Comparison of ENCODE assay signal across 8 cellular contexts in the genomic region with DNA sequence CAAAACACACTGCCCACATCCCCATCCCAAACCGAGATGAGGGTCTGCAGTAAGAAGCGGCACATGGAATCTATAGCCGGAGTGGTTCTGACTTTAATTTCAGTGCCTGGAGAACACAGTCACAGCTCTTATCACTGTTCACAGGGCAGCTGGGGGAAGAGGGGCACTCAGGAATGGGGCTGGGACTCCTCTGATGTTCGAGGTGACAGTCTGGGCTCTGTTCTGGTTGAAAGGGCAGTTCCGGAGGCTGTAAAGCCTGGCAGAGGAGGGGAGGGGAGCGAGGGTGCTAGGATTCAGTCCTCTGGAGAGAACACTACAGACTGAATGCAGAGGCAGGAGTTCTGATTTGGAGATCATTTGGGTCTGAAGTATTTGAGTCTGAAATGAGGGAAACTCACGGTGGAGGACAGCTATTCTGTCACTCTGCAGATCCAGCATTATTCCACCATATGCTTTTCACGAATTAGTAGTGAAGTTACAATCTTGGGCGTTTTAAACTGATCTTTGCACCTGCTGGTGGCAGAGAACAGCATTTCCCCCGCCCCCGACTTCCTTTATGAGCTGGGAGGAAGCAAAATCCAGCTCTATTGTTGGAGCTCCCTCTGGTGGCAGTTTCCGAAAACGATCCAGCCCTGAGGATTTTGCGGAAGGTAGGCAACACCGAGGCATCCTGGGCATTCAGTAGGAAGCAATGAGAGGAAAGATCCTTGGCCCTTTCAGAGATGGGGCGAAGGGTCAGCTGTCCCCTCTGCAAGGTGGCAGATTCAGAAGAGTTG. TPM values are rescaled to one million over a fixed set of nuclear protein-coding genes. Genes with fewer than 3 reads are reported as not detected.
DNase-seq lines count a peak whose midpoint lies in the region; ATAC-seq and TF ChIP-seq lines count a peak whose summit lies in the region.

No MANE protein-coding gene starts in this region.

- no peak overlapping the region for H3K27ac Mint-ChIP-seq in activated naive CD4-positive, alpha-beta T cell treated with anti-CD3 and anti-CD28 coated beads, Interleukin-2, amount 50 U/mL, for 72 hours

- DNase-seq in GF-D8 (lab: John Stamatoyannopoulos, UW): peak; percentile 20
- peak; percentile 91 for DNase-seq in H7
- peak; percentile 78 for DNase-seq in LoVo (ENCODE audit: low spot score)
- DNase-seq in SK-N-MC (ENCODE audit: low read depth, low spot score): peak; percentile 50
- peak; percentile 76 to 85 for DNase-seq in activated naive CD4-positive, alpha-beta T cell treated with anti-CD3 and anti-CD28 coated beads, Interleukin-2, amount 50 U/mL, for 72 hours (ENCODE audit: low spot score in 2 of 2)
- DNase-seq in cardiac septum (ENCODE audit: low spot score): peak; percentile 84
- DNase-seq in pons (ENCODE audit: low spot score): peak; percentile 85
- DNase-seq in transverse colon: peak; percentile 90

- WGBS in transverse colon (ENCODE audit: low coverage in 1 of 2), 2 donors: 9% methylated on average over 16 of the region's 16 CpGs; no CpG with 5 or more reads in 1 of the 2 donors

- no peaks in the 10 kb centered on the region for H3K9me3 Mint-ChIP-seq in activated naive CD4-positive, alpha-beta T cell treated with anti-CD3 and anti-CD28 coated beads, Interleukin-2, amount 50 U/mL, for 72 hours

- H3K36me3 ChIP-seq in H7 (replicated peaks; ENCODE audit: control insufficient read depth, insufficient read depth, low read length): no peaks in the 10 kb centered on the region
- no peaks in the 10 kb centered on the region for H3K36me3 ChIP-seq in SK-N-MC (ENCODE audit: insufficient read depth, low read length)
- H3K36me3 ChIP-seq in transverse colon: no peaks in the 10 kb centered on the region

- H3K36me3 Mint-ChIP-seq in activated naive CD4-positive, alpha-beta T cell treated with anti-CD3 and anti-CD28 coated beads, Interleukin-2, amount 50 U/mL, for 72 hours: no peaks in the 10 kb centered on the region

- peak; percentile 85 for ATAC-seq in activated naive CD4-positive, alpha-beta T cell treated with anti-CD3 and anti-CD28 coated beads, Interleukin-2, amount 50 U/mL, for 72 hours

- TF ChIP-seq EP300 in transverse colon (IDR thresholded peaks at IDR 0.05; ENCODE audit: low read depth): no peak

- H3K9ac ChIP-seq in SK-N-MC (ENCODE audit: insufficient read length): no peak overlapping the region

- in situ Hi-C loops in transverse colon (cut with MboI; ENCODE audit: low pct_ligation_motif_present in 1 of 4, low pct_unique_long_range_greater_than_20kb in 1 of 4, low sequenced_read_pairs in 3 of 4): loop anchor here (5.0 to 25.0 kb wide), 5 partner anchors 370 to 512 kb away; no protein-coding TSS in a partner anchor

- TF ChIP-seq CTCF in transverse colon (IDR thresholded peaks at IDR 0.05): peak; percentile 78 to 87 (median 84)

- intact Hi-C loops in cardiac septum (cut with DNase I): loop anchor here (2.0 kb wide), 1 partner anchor 378 kb away; no protein-coding TSS in a partner anchor
- intact Hi-C loops in transverse colon (cut with DNase I; ENCODE audit: low total_unique reads): loop anchor here (2.0 kb wide), 1 partner anchor 378 kb away; no protein-coding TSS in a partner anchor

- H3K27me3 ChIP-seq in H7 (ENCODE audit: control insufficient read depth, insufficient read depth, low read length) (peaks cover 54% of the 10 kb centered on the region), transverse colon (peaks cover 57% of the 10 kb centered on the region)

- no peak for TF ChIP-seq POLR2A in transverse colon (IDR thresholded peaks at IDR 0.05)

- H3K9me3 ChIP-seq in SK-N-MC (ENCODE audit: low read depth, low read length) (no peaks in the 10 kb centered on the region), transverse colon (no peaks in the 10 kb centered on the region)

- 0 out of 2 replicates have a peak overlapping the region, but pooled peaks have one; percentile 11 for H3K27ac ChIP-seq in SK-N-MC
- no peak overlapping the region for H3K27ac ChIP-seq in transverse colon

- H3K4me3 ChIP-seq in H7 (ENCODE audit: insufficient read depth, low read depth, low read length) (peak overlapping the region; percentile 41), SK-N-MC (peak overlapping the region; percentile 71), transverse colon (peak overlapping the region; percentile 18 to 46 (median 36))

- peaks cover 0 to 16% (median 8%) of the 10 kb centered on the region in 4 donors for H3K4me1 ChIP-seq in transverse colon

RNA-seq across cellular contexts. Expression of a gene that starts 22.7 kb away (rescaled TPM):
- total RNA-seq in H7 (2014; rRNA removed; shearing (Covaris generic)): not detected in 2 replicates
- total RNA-seq in activated naive CD4-positive, alpha-beta T cell treated with anti-CD3 and anti-CD28 coated beads, Interleukin-2, amount 50 U/mL, for 72 hours: not detected
- total RNA-seq in cardiac septum (not detected), transverse colon (not detected)

RNA-seq across cellular contexts. Expression of a gene that starts 36.6 kb away (rescaled TPM):
- 0.62 and 0.81 TPM in 2 replicates for total RNA-seq in H7 (2014; rRNA removed; shearing (Covaris generic))
- not detected for total RNA-seq in activated naive CD4-positive, alpha-beta T cell treated with anti-CD3 and anti-CD28 coated beads, Interleukin-2, amount 50 U/mL, for 72 hours
- total RNA-seq in cardiac septum (not detected), transverse colon (not detected)

Comparison
In these comparisons a context has a peak if more than half of its experiments do, and no peak if none do; other contexts are left out.
1. DNase-seq: peak in every context shown above with its lines; median percentile 91 in H7; 90 in transverse colon; 85 in pons; 84 in cardiac septum; 80 in activated naive CD4-positive, alpha-beta T cell treated with anti-CD3 and anti-CD28 coated beads, Interleukin-2, amount 50 U/mL, for 72 hours; 78 in LoVo; 50 in SK-N-MC; 20 in GF-D8.